ENCODE assay signal across 8 cellular contexts in genomic region chr11:46295312-46295995, GRCh38. TPM values are rescaled to one million over a fixed set of nuclear protein-coding genes. Genes with fewer than 3 reads are reported as not detected.
A peak's percentile ranks its signal among the peaks of the same experiment; 100 is the strongest.
DNase-seq lines count a peak whose midpoint lies in the region; ATAC-seq, FAIRE-seq and TF ChIP-seq lines count a peak whose summit lies in the region.

No MANE protein-coding gene starts in this region.

- H3K23me2 ChIP-seq in H1 (ENCODE audit: low read depth, low read length) = peaks cover 14% of the 10 kb centered on the region; the same call in 1 of the 2 replicates

- H2BK20ac ChIP-seq in H1 (ENCODE audit: low read length) = 0 out of 2 replicates have a peak overlapping the region, but pooled peaks have one; percentile 93

- POLR2A ChIA-PET in H1 (lab: Charles Lee; ENCODE audit: partially characterized antibody) = interaction anchor here (0.6 to 7.1 kb wide), 29 partner anchors 9 to 967 kb away, joined by 3 to 127 read pairs (median 6); partner anchors contain the start of genes CREB3L1, LARGE2 and PHF21A

- peak overlapping the region; percentile 91 for H4K8ac ChIP-seq in H1 (ENCODE audit: extremely low read depth, insufficient read depth, low read length)
- peak overlapping the region; percentile 90 for H4K8ac ChIP-seq in mesendoderm (ENCODE audit: low read depth, low read length)

- H3K4me2 ChIP-seq in H1 (ENCODE audit: insufficient read depth in 1 of 2, low read depth in 2 of 2, low read length in 2 of 2) = peak overlapping the region; percentile 72 to 95
- peak overlapping the region; percentile 89 for H3K4me2 ChIP-seq in mesendoderm (ENCODE audit: low read length)

- DNase-seq in D721Med (ENCODE audit: insufficient read length, low spot score) = peak; percentile 97
- peak; percentile 87 for DNase-seq in HCEC 1CT
- peak; percentile 51 to 91 for DNase-seq in NCI-H526 (lab: John Stamatoyannopoulos, UW)
- DNase-seq in activated CD8-positive, alpha-beta memory T cell treated with anti-CD3 and anti-CD28 coated beads, Interleukin-2, amount 10 ng/mL, durations not matched to agents 7 days and 5 days = peak; percentile 74
- DNase-seq in H1 (ENCODE audit: low read depth in 1 of 2, low spot score in 2 of 2) = peak; percentile 64 to 92
- DNase-seq in mesendoderm = peak; percentile 93
- peak; percentile 45 for DNase-seq in stimulated activated CD8-positive, alpha-beta memory T cell treated with anti-CD3 and anti-CD28 coated beads, Interleukin-15, amount 100 ng/mL, for 1 hour (ENCODE audit: low read depth)

- peaks cover 40% of the 10 kb centered on the region for H3K27me3 Mint-ChIP-seq in activated CD8-positive, alpha-beta memory T cell treated with anti-CD3 and anti-CD28 coated beads, Interleukin-2, amount 10 ng/mL, durations not matched to agents 7 days and 5 days

- no peak for FAIRE-seq in D721Med (lab: Jason Lieb, UNC)
- no peak for FAIRE-seq in H1 (lab: Jason Lieb, UNC)

- CTCF ChIA-PET in activated CD8-positive, alpha-beta memory T cell treated with anti-CD3 and anti-CD28 coated beads, Interleukin-2, amount 10 ng/mL, durations not matched to agents 7 days and 5 days (lab: Charles Lee) = interaction anchor here (0.9 to 3.5 kb wide), 11 partner anchors 9 to 331 kb away, joined by 3 to 28 read pairs (median 4); no protein-coding TSS in a partner anchor
- CTCF ChIA-PET in H1 (lab: Charles Lee; ENCODE audit: partially characterized antibody) = interaction anchor here (0.7 to 38.0 kb wide), 22 partner anchors 8 to 439 kb away, joined by 3 to 858 read pairs (median 6); partner anchors contain the start of genes CHRM4 and CREB3L1

- H3K56ac ChIP-seq in H1 (replicated peaks; ENCODE audit: insufficient read length, low read depth, low read length) (peak overlapping the region; percentile 60), mesendoderm (ENCODE audit: low read length) (peak overlapping the region; percentile 88)

- H2BK15ac ChIP-seq in H1 (ENCODE audit: low read length) (peak overlapping the region; percentile 78; the same call in 1 of the 2 replicates), mesendoderm (replicated peaks; ENCODE audit: low read depth) (peak overlapping the region; percentile 10)

- H4K20me1 ChIP-seq in H1 (replicated peaks in 1 of 2; ENCODE audit: control insufficient read depth in 1 of 2, insufficient read depth in 2 of 2, low read length in 2 of 2) = no peaks in the 10 kb centered on the region

- H3K27me3 ChIP-seq in H1 (replicated peaks in 1 of 4; ENCODE audit: control insufficient read depth in 3 of 4, extremely low read depth in 1 of 4, insufficient read depth in 3 of 4, low read length in 3 of 4) (no peaks in the 10 kb centered on the region), mesendoderm (ENCODE audit: insufficient read depth, low read length, poor library complexity) (no peaks in the 10 kb centered on the region)

- no peak overlapping the region for H3K27ac Mint-ChIP-seq in activated CD8-positive, alpha-beta memory T cell treated with anti-CD3 and anti-CD28 coated beads, Interleukin-2, amount 10 ng/mL, durations not matched to agents 7 days and 5 days

- H3K36me3 ChIP-seq in H1 (ENCODE audit: control insufficient read depth in 2 of 4, insufficient read depth in 4 of 4, low read length in 3 of 4) (no peaks in the 10 kb centered on the region), mesendoderm (ENCODE audit: control insufficient read depth, insufficient read depth, low read length) (no peaks in the 10 kb centered on the region)

- no peak for TF ChIP-seq EP300 in H1 (IDR thresholded peaks at IDR 0.05; ENCODE audit: borderline replicate concordance in 1 of 2, low read depth in 2 of 2, low read length in 2 of 2)

- TF ChIP-seq POLR2A in H1 (IDR thresholded peaks at IDR 0.05; ENCODE audit: control extremely low read depth in 1 of 2, low read depth in 2 of 2, low read length in 2 of 2) = peak; percentile 71 to 89

- WGBS in H1 (ENCODE audit: extremely low coverage in 1 of 2, insufficient coverage in 1 of 2, insufficient read length in 1 of 2, insufficient replicate concordance in 2 of 2, low coverage in 1 of 2, low lambda C conversion rate in 2 of 2, missing lambda C conversion rate in 1 of 2), 2 experiments = 6% methylated on average over 45 of the region's 58 CpGs; no CpG with 5 or more reads in 1 of the 2 experiments
- no CpG with 5 or more reads among the region's 58 CpGs for WGBS in mesendoderm (ENCODE audit: extremely low coverage, insufficient coverage, low lambda C conversion rate)

- H3K9ac ChIP-seq in H1 (replicated peaks in 1 of 4; ENCODE audit: extremely low read depth in 1 of 4, low read depth in 3 of 4, low read length in 3 of 4) (peak overlapping the region in 3 of 4 experiments; percentile 45 to 63 (median 61); a peak in 6 of 7 replicates), mesendoderm (ENCODE audit: low read length) (peak overlapping the region; percentile 88)

- H3K4me3 Mint-ChIP-seq in activated CD8-positive, alpha-beta memory T cell treated with anti-CD3 and anti-CD28 coated beads, Interleukin-2, amount 10 ng/mL, durations not matched to agents 7 days and 5 days = peak overlapping the region; percentile 51

- H3K18ac ChIP-seq in H1 (ENCODE audit: extremely low read depth, low read length) (peak overlapping the region; percentile 89), mesendoderm (ENCODE audit: low read length) (peak overlapping the region; percentile 93)

- no peak overlapping the region for H3K14ac ChIP-seq in H1 (ENCODE audit: insufficient read length)

- peak overlapping the region; percentile 86 for H4K91ac ChIP-seq in H1 (replicated peaks; ENCODE audit: insufficient read length, low read length)

- H2AK5ac ChIP-seq in H1 (ENCODE audit: low read depth, low read length) = no peak overlapping the region
- no peak overlapping the region for H2AK5ac ChIP-seq in mesendoderm (ENCODE audit: low read length)

- TF ChIP-seq RAD21 in H1 (IDR thresholded peaks at IDR 0.05 in 1 of 2, conservative IDR thresholded peaks at IDR 0.05 in 1 of 2; ENCODE audit: low read depth in 2 of 2, low read length in 2 of 2) = no peak; a peak in 1 of 4 replicates

- no peaks in the 10 kb centered on the region for H3K9me3 Mint-ChIP-seq in activated CD8-positive, alpha-beta memory T cell treated with anti-CD3 and anti-CD28 coated beads, Interleukin-2, amount 10 ng/mL, durations not matched to agents 7 days and 5 days (ENCODE audit: low read depth)

- ATAC-seq in activated CD8-positive, alpha-beta memory T cell treated with anti-CD3 and anti-CD28 coated beads, Interleukin-2, amount 10 ng/mL, durations not matched to agents 7 days and 5 days = peak; percentile 98
- ATAC-seq in GM21786 (IDR thresholded peaks at IDR 0.05; ENCODE audit: unreplicated experiment) = no peak

- H2BK5ac ChIP-seq in H1 (ENCODE audit: low read depth, low read length) (peak overlapping the region; percentile 84; the same call in 1 of the 2 replicates), mesendoderm (ENCODE audit: low read length) (peak overlapping the region; percentile 43)

- H3K4me1 Mint-ChIP-seq in activated CD8-positive, alpha-beta memory T cell treated with anti-CD3 and anti-CD28 coated beads, Interleukin-2, amount 10 ng/mL, durations not matched to agents 7 days and 5 days = peaks cover 21% of the 10 kb centered on the region

- H3K4ac ChIP-seq in H1 (replicated peaks; ENCODE audit: insufficient read length, low read depth, low read length) = peak overlapping the region; percentile 23
- peak overlapping the region; percentile 86 for H3K4ac ChIP-seq in mesendoderm (ENCODE audit: low read depth, low read length)

- H3K79me1 ChIP-seq in H1 (ENCODE audit: low read depth, low read length) = 0 out of 2 replicates have a peak, but pooled peaks cover 4% of the 10 kb centered on the region
- H3K79me1 ChIP-seq in mesendoderm (ENCODE audit: low read length) = no peaks in the 10 kb centered on the region

- H2BK120ac ChIP-seq in H1 (replicated peaks; ENCODE audit: low read depth, low read length) (no peak overlapping the region), mesendoderm (ENCODE audit: low read depth, low read length) (peak overlapping the region; percentile 23)

- H3K9me3 ChIP-seq in H1 (ENCODE audit: insufficient read depth in 2 of 2, low read depth in 1 of 2, low read length in 1 of 2) = no peaks in the 10 kb centered on the region

- TF ChIP-seq CTCF in D721Med (IDR thresholded peaks at IDR 0.05; ENCODE audit: insufficient read depth, missing control alignments) (no peak), H1 (IDR thresholded peaks at IDR 0.05; ENCODE audit: control extremely low read depth in 1 of 3, insufficient read depth in 1 of 3, low read depth in 1 of 3, low read length in 3 of 3) (no peak)

- H3K27ac ChIP-seq in H1 (ENCODE audit: low read depth, low read length) = peak overlapping the region; percentile 79
- H3K27ac ChIP-seq in mesendoderm (ENCODE audit: low read depth, low read length) = peak overlapping the region; percentile 90

- H3K23ac ChIP-seq in H1 (ENCODE audit: insufficient read length) (no peak overlapping the region), mesendoderm (ENCODE audit: low read length) (no peak overlapping the region)

- H2BK12ac ChIP-seq in H1 (ENCODE audit: low read depth, low read length) = peak overlapping the region; percentile 68; the same call in 1 of the 2 replicates

- no peaks in the 10 kb centered on the region for H3K36me3 Mint-ChIP-seq in activated CD8-positive, alpha-beta memory T cell treated with anti-CD3 and anti-CD28 coated beads, Interleukin-2, amount 10 ng/mL, durations not matched to agents 7 days and 5 days

- H3K4me3 ChIP-seq in H1 (ENCODE audit: extremely low read depth in 1 of 4, insufficient read depth in 2 of 4, low read depth in 3 of 4, low read length in 4 of 4) (peak overlapping the region; percentile 42 to 67 (median 54)), mesendoderm (ENCODE audit: low read length) (peak overlapping the region; percentile 46)

- H2AFZ ChIP-seq in H1 (ENCODE audit: low read length) = no peak overlapping the region

- H3K79me2 ChIP-seq in H1 (ENCODE audit: control insufficient read depth in 1 of 2, insufficient read depth in 2 of 2, low read length in 2 of 2) (0 out of 4 replicates have a peak, but pooled peaks cover 0 to 3% of the 10 kb centered on the region in 2 experiments), mesendoderm (ENCODE audit: control insufficient read depth, insufficient read depth, low read length) (no peaks in the 10 kb centered on the region)

- peaks cover 22 to 49% (median 36%) of the 10 kb centered on the region in 4 experiments for H3K4me1 ChIP-seq in H1 (replicated peaks in 1 of 4; ENCODE audit: control insufficient read depth in 3 of 4, insufficient read depth in 4 of 4, low read length in 3 of 4)
- peaks cover 17% of the 10 kb centered on the region for H3K4me1 ChIP-seq in mesendoderm (ENCODE audit: control insufficient read depth, low read depth, low read length)

- H4K5ac ChIP-seq in H1 (ENCODE audit: insufficient read length, low read depth, low read length) = peak overlapping the region; percentile 37
- H4K5ac ChIP-seq in mesendoderm (ENCODE audit: low read length) = no peak overlapping the region

RNA-seq across cellular contexts. Expression of gene CREB3L1, which starts 18.0 kb away (rescaled TPM):
- total RNA-seq in activated CD8-positive, alpha-beta memory T cell treated with anti-CD3 and anti-CD28 coated beads, Interleukin-2, amount 10 ng/mL, durations not matched to agents 7 days and 5 days = not detected
- total RNA-seq in H1 (2021; fragmentation: NEBNext Ultra II Directional; extraction: Animal tissue kit (Norgen Biotek cat#: 25700)) = 12.7 and 13.7 TPM in 2 replicates
- polyA plus RNA-seq in H1 (2011; rRNA removed) = 4.1 and 6.5 TPM in 2 replicates
- 1.8 TPM for polyA plus RNA-seq in H1 (2011; cell fraction: cytosol; rRNA removed)
- 5.0 TPM for polyA plus RNA-seq in H1 (2011; cell fraction: nucleus; rRNA removed)
- 10.0 to 16.5 TPM (median 14.4 TPM) in 4 replicates for polyA plus RNA-seq in H1 (2012, experiment 1 of 2)
- 13.8 TPM for polyA plus RNA-seq in H1 (2012, experiment 2 of 2)
- 19.3 TPM for polyA plus RNA-seq in H1 (2013, experiment 1 of 2)
- polyA plus RNA-seq in H1 (2013, experiment 2 of 2) = 23.2 TPM
- 2.3 and 5.3 TPM in 2 replicates for polyA minus RNA-seq in H1 (2011; rRNA and poly(A)+ RNA removed)
- 8.2 TPM for polyA minus RNA-seq in H1 (2011; cell fraction: cytosol; rRNA and poly(A)+ RNA removed)
- polyA minus RNA-seq in H1 (2011; cell fraction: nucleus; rRNA and poly(A)+ RNA removed) = 5.3 TPM
- polyA plus RNA-seq in mesendoderm (2013, experiment 1 of 2) = 12.5 TPM
- polyA plus RNA-seq in mesendoderm (2013, experiment 2 of 2) = 13.8 TPM

RNA-seq across cellular contexts. Expression of gene DGKZ, which starts 51.8 kb away (rescaled TPM):
- total RNA-seq in activated CD8-positive, alpha-beta memory T cell treated with anti-CD3 and anti-CD28 coated beads, Interleukin-2, amount 10 ng/mL, durations not matched to agents 7 days and 5 days = 100 to 1,000 TPM in 1 of 2 experiments, 10 to 100 TPM in 1; 96.9 to 132 TPM
- total RNA-seq in H1 (2021; fragmentation: NEBNext Ultra II Directional; extraction: Animal tissue kit (Norgen Biotek cat#: 25700)) = 84.4 and 88.5 TPM in 2 replicates
- polyA plus RNA-seq in H1 (2011; rRNA removed) = 184 and 262 TPM in 2 replicates
- 118 TPM for polyA plus RNA-seq in H1 (2011; cell fraction: cytosol; rRNA removed)
- 335 TPM for polyA plus RNA-seq in H1 (2011; cell fraction: nucleus; rRNA removed)
- polyA plus RNA-seq in H1 (2012, experiment 1 of 2) = 56.9 to 93.0 TPM (median 85.7 TPM) in 4 replicates
- polyA plus RNA-seq in H1 (2012, experiment 2 of 2) = 72.1 TPM
- 92.3 TPM for polyA plus RNA-seq in H1 (2013, experiment 1 of 2)
- polyA plus RNA-seq in H1 (2013, experiment 2 of 2) = 81.6 TPM
- polyA minus RNA-seq in H1 (2011; rRNA and poly(A)+ RNA removed) = 58.7 and 67.4 TPM in 2 replicates
- 72.8 TPM for polyA minus RNA-seq in H1 (2011; cell fraction: cytosol; rRNA and poly(A)+ RNA removed)
- 103 TPM for polyA minus RNA-seq in H1 (2011; cell fraction: nucleus; rRNA and poly(A)+ RNA removed)
- 67.4 TPM for polyA plus RNA-seq in mesendoderm (2013, experiment 1 of 2)
- 62.6 TPM for polyA plus RNA-seq in mesendoderm (2013, experiment 2 of 2)

Comparison
In these comparisons a context has a peak if more than half of its experiments do, and no peak if none do; other contexts are left out.
1. DNase-seq: peak in every context shown above with its lines; median percentile 97 in D721Med; 93 in mesendoderm; 87 in HCEC 1CT; 78 in H1; 74 in activated CD8-positive, alpha-beta memory T cell treated with anti-CD3 and anti-CD28 coated beads, Interleukin-2, amount 10 ng/mL, durations not matched to agents 7 days and 5 days; 71 in NCI-H526; 45 in stimulated activated CD8-positive, alpha-beta memory T cell treated with anti-CD3 and anti-CD28 coated beads, Interleukin-15, amount 100 ng/mL, for 1 hour.
2. RNA of gene CREB3L1, which starts 18.0 kb away (total RNA-seq): 12.7 to 13.7 TPM in H1; not detected in activated CD8-positive, alpha-beta memory T cell treated with anti-CD3 and anti-CD28 coated beads, Interleukin-2, amount 10 ng/mL, durations not matched to agents 7 days and 5 days; every median in the first group is over 10 times any median in the second.